14 cellular contexts compared by ENCODE assay signal in the genomic region with DNA sequence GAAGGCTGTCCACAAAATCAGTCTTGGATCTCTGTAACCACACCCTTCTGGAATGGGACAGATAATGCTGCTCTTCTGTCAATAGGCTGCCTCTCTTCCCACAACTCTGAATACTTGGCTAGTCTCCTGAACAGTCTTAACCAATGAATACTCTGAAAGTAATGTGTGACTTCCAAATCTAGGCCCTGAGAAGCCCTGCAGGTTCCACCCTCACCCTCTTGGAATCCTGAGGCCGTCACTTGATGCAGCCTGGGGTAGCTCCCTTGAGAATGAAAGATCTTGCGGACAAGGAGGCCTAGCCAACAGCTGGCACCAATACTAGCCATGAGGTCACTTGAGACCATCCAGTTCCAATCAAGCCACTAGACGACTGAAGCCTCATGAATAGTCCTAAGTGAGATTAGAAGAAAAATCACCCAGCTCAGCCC.
DNase-seq lines count a peak whose midpoint lies in the region; ATAC-seq and TF ChIP-seq lines count a peak whose summit lies in the region.
"Had no signal": no experiment of that assay in that cellular context is flagged by ENCODE, and none has a peak within 500 bp of the region (broad histone marks: within the 10 kb centered on the region; RNA-seq: fewer than 3 reads in every experiment).

No MANE protein-coding gene starts in this region.

- H3K27ac ChIP-seq in ascending aorta = peak overlapping the region; percentile 54 to 69
- H3K27ac ChIP-seq in heart right ventricle = peak overlapping the region in 3 of 10 donors; percentile 5 to 59 (median 15)
- H3K27ac ChIP-seq in gastrocnemius medialis = peak overlapping the region in 3 of 4 donors; percentile 12 to 39 (median 19)
- H3K27ac ChIP-seq: parathyroid adenoma had no signal

- TF ChIP-seq POLR2A in gastrocnemius medialis (IDR thresholded peaks at IDR 0.05) = no peak

- POLR2A ChIA-PET in activated CD4-positive, alpha-beta memory T cell treated with anti-CD3 and anti-CD28 coated beads, Interleukin-2, amount 10 ng/mL, durations not matched to agents 7 days and 5 days (lab: Charles Lee) = no interaction called here

- no peak overlapping the region for H3K4me3 ChIP-seq in ascending aorta
- H3K4me3 ChIP-seq in heart right ventricle = no peak overlapping the region
- no peak overlapping the region for H3K4me3 ChIP-seq in gastrocnemius medialis

- H3K4me3 Mint-ChIP-seq in activated CD4-positive, alpha-beta memory T cell treated with anti-CD3 and anti-CD28 coated beads, Interleukin-2, amount 10 ng/mL, durations not matched to agents 7 days and 5 days = no peak overlapping the region
- H3K4me3 Mint-ChIP-seq: activated CD4-positive, alpha-beta T cell treated with anti-CD3 and anti-CD28 coated beads for 36 hours had no signal

- H3K27ac Mint-ChIP-seq in activated CD4-positive, alpha-beta memory T cell treated with anti-CD3 and anti-CD28 coated beads, Interleukin-2, amount 10 ng/mL, durations not matched to agents 7 days and 5 days = no peak overlapping the region

- no peaks in the 10 kb centered on the region for H3K36me3 Mint-ChIP-seq in activated CD4-positive, alpha-beta memory T cell treated with anti-CD3 and anti-CD28 coated beads, Interleukin-2, amount 10 ng/mL, durations not matched to agents 7 days and 5 days (ENCODE audit: low read depth)

- CTCF ChIA-PET in activated CD4-positive, alpha-beta memory T cell treated with anti-CD3 and anti-CD28 coated beads, Interleukin-2, amount 10 ng/mL, durations not matched to agents 7 days and 5 days (lab: Charles Lee) = no interaction called here

- H3K9me3 ChIP-seq in ascending aorta = no peaks in the 10 kb centered on the region
- H3K9me3 ChIP-seq in heart right ventricle = no peaks in the 10 kb centered on the region
- no peaks in the 10 kb centered on the region for H3K9me3 ChIP-seq in gastrocnemius medialis

- TF ChIP-seq CTCF in ascending aorta (IDR thresholded peaks at IDR 0.05) (no peak), heart right ventricle (IDR thresholded peaks at IDR 0.05) (no peak), gastrocnemius medialis (IDR thresholded peaks at IDR 0.05 in 4 of 5, conservative IDR thresholded peaks at IDR 0.05 in 1 of 5) (no peak)

- no peaks in the 10 kb centered on the region for H3K27me3 Mint-ChIP-seq in activated CD4-positive, alpha-beta memory T cell treated with anti-CD3 and anti-CD28 coated beads, Interleukin-2, amount 10 ng/mL, durations not matched to agents 7 days and 5 days
- H3K27me3 Mint-ChIP-seq: activated CD4-positive, alpha-beta T cell treated with anti-CD3 and anti-CD28 coated beads for 36 hours had no signal

- H3K4me1 Mint-ChIP-seq in activated CD4-positive, alpha-beta memory T cell treated with anti-CD3 and anti-CD28 coated beads, Interleukin-2, amount 10 ng/mL, durations not matched to agents 7 days and 5 days = no peaks in the 10 kb centered on the region
- H3K4me1 Mint-ChIP-seq: activated CD4-positive, alpha-beta T cell treated with anti-CD3 and anti-CD28 coated beads for 36 hours had no signal

- ATAC-seq in heart right ventricle (peak in 7 of 8 donors; percentile 14 to 64 (median 34)), gastrocnemius medialis (peak; percentile 42 to 51), GM18520 (IDR thresholded peaks at IDR 0.05; ENCODE audit: unreplicated experiment) (no peak)
- ATAC-seq: activated CD4-positive, alpha-beta T cell treated with anti-CD3 and anti-CD28 coated beads for 36 hours had no signal

- intact Hi-C loops in ascending aorta (cut with DNase I) (no loop called here), heart right ventricle (cut with DNase I) (loop anchor here in 1 of 10 donors (10.0 kb wide), 1 partner anchor 1065 kb away; no protein-coding TSS in a partner anchor), gastrocnemius medialis (cut with DNase I; ENCODE audit: low total_unique reads) (no loop called here)

- no peaks in the 10 kb centered on the region for H3K36me3 ChIP-seq in ascending aorta
- H3K36me3 ChIP-seq in heart right ventricle = peaks cover 0 to 18% (median 4%) of the 10 kb centered on the region in 9 donors
- H3K36me3 ChIP-seq in gastrocnemius medialis = no peaks in the 10 kb centered on the region

- H3K27me3 ChIP-seq in ascending aorta (no peaks in the 10 kb centered on the region), heart right ventricle (no peaks in the 10 kb centered on the region), gastrocnemius medialis (no peaks in the 10 kb centered on the region)

- in situ Hi-C loops in gastrocnemius medialis (cut with MboI; ENCODE audit: low sequenced_read_pairs in 4 of 4) = loop anchor here in 3 of 4 donors (10.0 to 25.0 kb wide), 4 partner anchors 115 to 1065 kb away; a partner anchor contains a TSS

- no peaks in the 10 kb centered on the region for H3K9me3 Mint-ChIP-seq in activated CD4-positive, alpha-beta memory T cell treated with anti-CD3 and anti-CD28 coated beads, Interleukin-2, amount 10 ng/mL, durations not matched to agents 7 days and 5 days

- 49 to 58% methylated on average over 3 of the region's 3 CpGs for WGBS in heart right ventricle, 2 donors

- DNase-seq in GM03348 (ENCODE audit: low spot score) (peak; percentile 73), ascending aorta (ENCODE audit: low spot score in 2 of 2) (peak in 1 of 2 donors; percentile 84), heart right ventricle (peak in 1 of 2 donors; percentile 16), gastrocnemius medialis (peak; percentile 6 to 62), glomerular visceral epithelial cell (ENCODE audit: extremely low spot score) (no peak), amniotic stem cell (lab: John Stamatoyannopoulos, UW) (no peak)
- DNase-seq in activated CD4-positive, alpha-beta memory T cell treated with anti-CD3 and anti-CD28 coated beads, Interleukin-2, amount 10 ng/mL, durations not matched to agents 7 days and 5 days = no peak
- DNase-seq: activated CD4-positive, alpha-beta T cell treated with anti-CD3 and anti-CD28 coated beads for 36 hours; activated T-cell treated with anti-CD3 and anti-CD28 coated beads, Interleukin-2, amount 50 U/mL, for 48 hours; effector CD8-positive, alpha-beta T cell; stimulated activated CD8-positive, alpha-beta memory T cell treated with anti-CD3 and anti-CD28 coated beads, Interleukin-4, amount 100 ng/mL, for 48 hours; T-helper 1 cell had no signal

- peaks cover 0 to 20% of the 10 kb centered on the region in 2 donors for H3K4me1 ChIP-seq in ascending aorta
- H3K4me1 ChIP-seq in heart right ventricle = peaks cover 0 to 37% (median 23%) of the 10 kb centered on the region in 9 donors
- peaks cover 19 to 24% of the 10 kb centered on the region in 2 donors for H3K4me1 ChIP-seq in gastrocnemius medialis
- H3K4me1 ChIP-seq: parathyroid adenoma had no signal

Comparison
In these comparisons a context has a peak if more than half of its experiments do, and no peak if none do; other contexts are left out.
1. DNase-seq: peak in GM03348 (single experiment) and gastrocnemius medialis (2 of 2); none in glomerular visceral epithelial cell (single experiment), activated CD4-positive, alpha-beta memory T cell treated with anti-CD3 and anti-CD28 coated beads, Interleukin-2, amount 10 ng/mL, durations not matched to agents 7 days and 5 days (single experiment) and amniotic stem cell (single experiment).